11 cellular contexts compared by ENCODE assay signal in the genomic region with DNA sequence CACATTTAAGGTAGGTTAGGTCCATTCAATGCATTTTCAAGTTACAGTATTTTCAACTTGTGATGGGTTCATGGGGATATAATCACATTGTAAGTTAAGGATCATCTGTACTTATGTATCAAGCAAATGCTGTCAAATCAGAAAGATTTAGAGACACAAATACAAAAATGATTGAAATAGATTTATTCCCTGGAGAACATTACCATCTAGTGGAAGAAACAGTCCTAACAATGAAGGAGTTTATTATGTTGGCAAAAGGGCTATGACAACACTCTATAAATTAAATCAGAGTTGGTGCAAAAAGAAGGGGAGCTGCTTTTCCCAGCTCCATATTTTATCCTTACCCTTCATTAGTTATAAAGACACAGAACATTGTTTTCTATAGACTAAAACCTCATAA.
DNase-seq lines count a peak whose midpoint lies in the region; ATAC-seq, FAIRE-seq and TF ChIP-seq lines count a peak whose summit lies in the region.
"Had no signal": no experiment of that assay in that cellular context is flagged by ENCODE, and none has a peak within 500 bp of the region (broad histone marks: within the 10 kb centered on the region; RNA-seq: fewer than 3 reads in every experiment).

No MANE protein-coding gene starts in this region.

- H3K79me2 ChIP-seq in KMS-11 (ENCODE audit: insufficient read depth, low read depth) (no peaks in the 10 kb centered on the region), HepG2 (ENCODE audit: insufficient read depth, low read length) (no peaks in the 10 kb centered on the region)

- intact Hi-C loops in ascending aorta (cut with DNase I) (loop anchor here (1.0 kb wide), 1 partner anchor 213 kb away; no protein-coding TSS in a partner anchor), HepG2 (cut with micrococcal nuclease; ENCODE audit: unreplicated experiment) (loop anchor here (1.0 kb wide), 1 partner anchor 213 kb away; no protein-coding TSS in a partner anchor), posterior cingulate gyrus (cut with DNase I) (loop anchor here (1.0 kb wide), 1 partner anchor 213 kb away; no protein-coding TSS in a partner anchor), testis (cut with DNase I; ENCODE audit: low total_unique reads) (no loop called here)

- TF ChIP-seq EP300 in HepG2 (IDR thresholded peaks at IDR 0.05; ENCODE audit: low read depth in 2 of 2, low read length in 2 of 2) (no peak), HepG2 (CRISPR knock-in tag; IDR thresholded peaks at IDR 0.05; ENCODE audit: borderline replicate concordance) (no peak)

- no peak for ATAC-seq in HepG2
- ATAC-seq in GM18517 (IDR thresholded peaks at IDR 0.05; ENCODE audit: unreplicated experiment) = no peak

- TF ChIP-seq RAD21 in HepG2 (CRISPR knock-in tag; IDR thresholded peaks at IDR 0.05) = no peak

- CTCF ChIA-PET in HepG2 (lab: Yijun Ruan, JAX; ENCODE audit: low intra/inter-chr PET ratio, low total read pairs) = interaction anchor here (3.0 kb wide), 1 partner anchor 213 kb away, joined by 38 read pairs; no protein-coding TSS in a partner anchor

- FAIRE-seq in HepG2 (lab: Jason Lieb, UNC) = no peak

- in situ Hi-C loops in HepG2 (cut with HindIII; ENCODE audit: extremely low pct_ligation_motif_present, low pct_unique_long_range_greater_than_20kb) = loop anchor here (5.0 kb wide), 1 partner anchor 212 kb away; no protein-coding TSS in a partner anchor

- TF ChIP-seq CTCF in KMS-11 (conservative IDR thresholded peaks at IDR 0.05; ENCODE audit: low read depth, low read length) = peak; percentile 85
- peak in 2 of 3 experiments; percentile 10 to 43 for TF ChIP-seq CTCF in ascending aorta (IDR thresholded peaks at IDR 0.05)
- TF ChIP-seq CTCF in HepG2 (CRISPR knock-in tag; IDR thresholded peaks at IDR 0.05) = peak; percentile 42
- TF ChIP-seq CTCF in testis (IDR thresholded peaks at IDR 0.05) = no peak

- POLR2A ChIA-PET in HepG2 (lab: Yijun Ruan, JAX) = no interaction called here

- no peaks in the 10 kb centered on the region for H3K27me3 ChIP-seq in KMS-11 (ENCODE audit: insufficient read depth, low read depth)
- no peaks in the 10 kb centered on the region for H3K27me3 ChIP-seq in ascending aorta
- no peaks in the 10 kb centered on the region for H3K27me3 ChIP-seq in HepG2 (ENCODE audit: control insufficient read depth in 1 of 2, insufficient read depth in 2 of 2, low read length in 2 of 2)
- H3K27me3 ChIP-seq in testis = no peaks in the 10 kb centered on the region
- H3K27me3 ChIP-seq: brain microvascular endothelial cell, uterus had no signal

- H3K9ac ChIP-seq in KMS-11 = no peak overlapping the region
- H3K9ac ChIP-seq in HepG2 (ENCODE audit: insufficient read depth, low read depth, low read length) = no peak overlapping the region

- peak; percentile 2 for DNase-seq in COR-L47 (lab: John Stamatoyannopoulos, UW)
- no peak for DNase-seq in ascending aorta (ENCODE audit: low spot score in 2 of 2)
- peak; percentile 5 for DNase-seq in HepG2 (ENCODE audit: low spot score)
- no peak for DNase-seq in NCI-H187 treated with DMSO at 0.1 percent for 48 hours (lab: John Stamatoyannopoulos, UW)
- DNase-seq in posterior cingulate gyrus = no peak
- no peak for DNase-seq in testis
- DNase-seq: activated CD4-positive, CD25-positive, alpha-beta regulatory T cell; uterus had no signal

- no peak for TF ChIP-seq POLR2A in HepG2 (IDR thresholded peaks at IDR 0.05; ENCODE audit: insufficient read depth in 1 of 2, low read depth in 2 of 2, low read length in 2 of 2)
- no peak for TF ChIP-seq POLR2A in testis (IDR thresholded peaks at IDR 0.05)

- H3K4me2 ChIP-seq in KMS-11 (no peak overlapping the region), HepG2 (ENCODE audit: low read depth, low read length) (no peak overlapping the region)

- H3K4me1 ChIP-seq in KMS-11 (ENCODE audit: low read depth, poor library complexity, severe bottlenecking) (peaks cover 15% of the 10 kb centered on the region), ascending aorta (no peaks in the 10 kb centered on the region), HepG2 (ENCODE audit: insufficient read depth, low read length) (no peaks in the 10 kb centered on the region), testis (no peaks in the 10 kb centered on the region)
- H3K4me1 ChIP-seq: uterus had no signal

- no peak overlapping the region for H3K27ac ChIP-seq in KMS-11
- H3K27ac ChIP-seq in ascending aorta = no peak overlapping the region
- H3K27ac ChIP-seq in HepG2 (ENCODE audit: extremely low read length, insufficient read depth, low read length) = no peak overlapping the region
- no peak overlapping the region for H3K27ac ChIP-seq in testis
- H3K27ac ChIP-seq: brain microvascular endothelial cell, uterus had no signal

- no peak overlapping the region for H3K4me3 ChIP-seq in KMS-11 (IDR thresholded peaks at IDR 0.05; ENCODE audit: insufficient read depth, low read depth, low read length)
- H3K4me3 ChIP-seq in ascending aorta = no peak overlapping the region
- no peak overlapping the region for H3K4me3 ChIP-seq in HepG2 (replicated peaks in 1 of 3; ENCODE audit: insufficient read depth in 1 of 3, low read depth in 2 of 3, low read length in 3 of 3)
- H3K4me3 ChIP-seq in testis = no peak overlapping the region
- H3K4me3 ChIP-seq: uterus had no signal

- H3K9me3 ChIP-seq in ascending aorta = no peaks in the 10 kb centered on the region
- no peaks in the 10 kb centered on the region for H3K9me3 ChIP-seq in HepG2 (ENCODE audit: low read length)
- H3K9me3 ChIP-seq in testis = no peaks in the 10 kb centered on the region
- H3K9me3 ChIP-seq: uterus had no signal

- no peaks in the 10 kb centered on the region for H3K36me3 ChIP-seq in KMS-11 (ENCODE audit: insufficient read depth)
- H3K36me3 ChIP-seq in ascending aorta = no peaks in the 10 kb centered on the region
- H3K36me3 ChIP-seq in HepG2 (replicated peaks in 1 of 2; ENCODE audit: control insufficient read depth in 1 of 2, insufficient read depth in 2 of 2, low read length in 2 of 2) = no peaks in the 10 kb centered on the region
- H3K36me3 ChIP-seq in testis (ENCODE audit: low read depth, missing control alignments) = no peaks in the 10 kb centered on the region
- H3K36me3 ChIP-seq: brain microvascular endothelial cell, uterus had no signal

- no TSS peak for BruUV-seq in HepG2 (replicated peaks; lab: Mats Ljungman, UMichigan)

- H2AFZ ChIP-seq in KMS-11 (ENCODE audit: low read depth) = no peak overlapping the region
- no peak overlapping the region for H2AFZ ChIP-seq in HepG2 (ENCODE audit: low read length)

- H4K20me1 ChIP-seq in KMS-11 (ENCODE audit: insufficient read depth) (no peaks in the 10 kb centered on the region), HepG2 (ENCODE audit: insufficient read depth, low read length) (no peaks in the 10 kb centered on the region)

TF ChIP-seq in HepG2, 621 proteins besides CTCF, POLR2A, EP300 and RAD21:
- TF ChIP-seq MAX (IDR thresholded peaks at IDR 0.05) (no peak), ATF1 (CRISPR knock-in tag; IDR thresholded peaks at IDR 0.05) (no peak), STAG1 (CRISPR knock-in tag; IDR thresholded peaks at IDR 0.05) (peak; percentile 61), THAP7 (CRISPR knock-in tag; IDR thresholded peaks at IDR 0.05) (no peak), ZNF343 (CRISPR knock-in tag; IDR thresholded peaks at IDR 0.05) (no peak), RAD51 (IDR thresholded peaks at IDR 0.05; ENCODE audit: borderline replicate concordance) (no peak), SMC3 (IDR thresholded peaks at IDR 0.05; ENCODE audit: low read length) (0 out of 2 replicates have a peak, but pooled peaks have one; percentile 34)

Comparison
In these comparisons a context has a peak if more than half of its experiments do, and no peak if none do; other contexts are left out.
1. DNase-seq: peak in COR-L47 (single experiment) and HepG2 (single experiment); none in ascending aorta (0 of 2), NCI-H187 treated with DMSO at 0.1 percent for 48 hours (single experiment), posterior cingulate gyrus (0 of 10) and testis (single experiment).
2. CTCF ChIP-seq: peak in KMS-11 (single experiment), ascending aorta (2 of 3) and HepG2 (single experiment); none in testis (0 of 3).